Comparison of ENCODE assay signal across 14 cellular contexts in the genomic region with DNA sequence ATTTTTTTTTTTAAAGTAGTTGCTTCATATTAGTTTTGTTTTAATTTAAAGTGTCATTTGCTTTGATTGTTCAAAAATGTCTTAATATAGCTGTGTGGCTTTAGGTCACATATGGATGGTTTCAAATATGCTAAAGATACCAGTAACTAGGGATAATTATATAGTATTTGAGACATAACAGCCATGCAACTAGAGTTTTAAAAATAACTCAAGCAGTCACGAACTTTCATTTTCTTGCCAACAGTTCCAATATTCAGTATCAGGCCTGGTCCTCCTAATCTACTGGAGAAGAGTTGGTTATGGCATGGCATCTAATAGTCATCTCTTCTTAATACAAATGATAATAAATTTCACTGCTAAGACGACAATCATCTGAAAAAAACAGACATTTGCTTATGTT. TPM values are rescaled to one million over a fixed set of nuclear protein-coding genes. Genes with fewer than 3 reads are reported as not detected.
DNase-seq lines count a peak whose midpoint lies in the region; ATAC-seq and TF ChIP-seq lines count a peak whose summit lies in the region.
"Had no signal": no experiment of that assay in that cellular context is flagged by ENCODE, and none has a peak within 500 bp of the region (broad histone marks: within the 10 kb centered on the region; RNA-seq: fewer than 3 reads in every experiment).

No MANE protein-coding gene starts in this region.

- H3K36me3 Mint-ChIP-seq in activated naive CD4-positive, alpha-beta T cell treated with anti-CD3 and anti-CD28 coated beads for 36 hours (ENCODE audit: low read depth), result peaks cover 5% of the 10 kb centered on the region

- no peak for TF ChIP-seq RAD21 in liver (IDR thresholded peaks at IDR 0.05)

- intact Hi-C loops in breast epithelium (cut with DNase I; ENCODE audit: low total_unique reads), result no loop called here
- intact Hi-C loops in activated naive CD4-positive, alpha-beta T cell treated with anti-CD3 and anti-CD28 coated beads for 36 hours (cut with micrococcal nuclease), result loop anchor here (5.0 kb wide), 3 partner anchors 48 to 163 kb away; partner anchors contain the start of genes TRIM62 and ZNF362

- H3K27ac Mint-ChIP-seq in activated naive CD4-positive, alpha-beta T cell treated with anti-CD3 and anti-CD28 coated beads for 36 hours, result no peak overlapping the region
- H3K27ac Mint-ChIP-seq: activated T-cell treated with anti-CD3 and anti-CD28 coated beads, Interleukin-2, amount 50 U/mL, for 24 hours; CD4-positive, alpha-beta memory T cell had no signal

- H3K9me3 Mint-ChIP-seq in activated naive CD4-positive, alpha-beta T cell treated with anti-CD3 and anti-CD28 coated beads for 36 hours, result no peaks in the 10 kb centered on the region
- H3K9me3 Mint-ChIP-seq: activated T-cell treated with anti-CD3 and anti-CD28 coated beads, Interleukin-2, amount 50 U/mL, for 24 hours; CD4-positive, alpha-beta memory T cell had no signal

- 0 out of 2 replicates have a peak overlapping the region, but pooled peaks have one; percentile 9 for H3K27ac ChIP-seq in Karpas-422 (ENCODE audit: low read length)
- H3K27ac ChIP-seq in breast epithelium, result peak overlapping the region; percentile 98 to 100
- H3K27ac ChIP-seq in liver (ENCODE audit: low read depth in 1 of 2, low read length in 2 of 2), result peak overlapping the region; percentile 97 to 99
- peak overlapping the region; percentile 96 for H3K27ac ChIP-seq in substantia nigra (ENCODE audit: low read depth, low read length, poor library complexity, severe bottlenecking)

- H3K4me1 ChIP-seq in Karpas-422 (ENCODE audit: low read length) (peaks cover 38% of the 10 kb centered on the region), breast epithelium (peaks cover 13 to 59% of the 10 kb centered on the region in 2 donors), liver (ENCODE audit: control insufficient read depth in 4 of 4, insufficient read depth in 4 of 4, low read length in 3 of 4) (peaks cover 23 to 82% (median 61%) of the 10 kb centered on the region in 4 donors)

- H3K27me3 ChIP-seq in Karpas-422 (ENCODE audit: low read length) (no peaks in the 10 kb centered on the region), breast epithelium (no peaks in the 10 kb centered on the region), liver (ENCODE audit: control insufficient read depth in 4 of 4, insufficient read depth in 4 of 4, low read length in 3 of 4) (no peaks in the 10 kb centered on the region)
- H3K27me3 ChIP-seq: body of pancreas had no signal

- H2AFZ ChIP-seq in Karpas-422 (ENCODE audit: low read length), result no peak overlapping the region

- H3K36me3 ChIP-seq in Karpas-422 (ENCODE audit: insufficient read depth, low read length) (peaks cover 10% of the 10 kb centered on the region), breast epithelium (no peaks in the 10 kb centered on the region), liver (ENCODE audit: control insufficient read depth in 4 of 4, insufficient read depth in 3 of 4, low read depth in 1 of 4, low read length in 3 of 4) (no peaks in the 10 kb centered on the region)

- H3K9ac ChIP-seq in Karpas-422 (ENCODE audit: low read length), result no peak overlapping the region
- no peak overlapping the region for H3K9ac ChIP-seq in liver (ENCODE audit: low read depth in 1 of 2, low read length in 2 of 2)

- H3K27me3 Mint-ChIP-seq in activated naive CD4-positive, alpha-beta T cell treated with anti-CD3 and anti-CD28 coated beads for 36 hours (ENCODE audit: low read depth), result no peaks in the 10 kb centered on the region
- H3K27me3 Mint-ChIP-seq: activated T-cell treated with anti-CD3 and anti-CD28 coated beads, Interleukin-2, amount 50 U/mL, for 24 hours; CD4-positive, alpha-beta memory T cell had no signal

- H3K9me3 ChIP-seq in Karpas-422 (ENCODE audit: low read length) (no peaks in the 10 kb centered on the region), breast epithelium (no peaks in the 10 kb centered on the region), liver (ENCODE audit: control insufficient read depth in 4 of 4, low read length in 3 of 4) (no peaks in the 10 kb centered on the region)
- H3K9me3 ChIP-seq: body of pancreas had no signal

- peak overlapping the region; percentile 93 for H3K4me2 ChIP-seq in Karpas-422 (ENCODE audit: low read depth, low read length, poor library complexity, severe bottlenecking)

- DNase-seq in Karpas-422 (no peak), breast epithelium (ENCODE audit: low spot score in 2 of 2) (no peak), substantia nigra (lab: John Stamatoyannopoulos, UW) (no peak)
- no peak for DNase-seq in activated naive CD4-positive, alpha-beta T cell treated with anti-CD3 and anti-CD28 coated beads for 36 hours
- DNase-seq in stimulated activated CD4-positive, alpha-beta T cell treated with anti-CD3 and anti-CD28 coated beads, Interleukin-4, amount 100 ng/mL, for 24 hours, result no peak
- DNase-seq: activated T-cell treated with anti-CD3 and anti-CD28 coated beads, Interleukin-2, amount 50 U/mL, for 24 hours; body of pancreas; CD4-positive, alpha-beta memory T cell; left colon; NCI-H446 had no signal

- H3K4me1 Mint-ChIP-seq in activated naive CD4-positive, alpha-beta T cell treated with anti-CD3 and anti-CD28 coated beads for 36 hours (ENCODE audit: low read depth), result peaks cover 47% of the 10 kb centered on the region

- no peak overlapping the region for H3K4me3 Mint-ChIP-seq in activated naive CD4-positive, alpha-beta T cell treated with anti-CD3 and anti-CD28 coated beads for 36 hours
- H3K4me3 Mint-ChIP-seq: activated T-cell treated with anti-CD3 and anti-CD28 coated beads, Interleukin-2, amount 50 U/mL, for 24 hours; CD4-positive, alpha-beta memory T cell had no signal

- no peak for TF ChIP-seq POLR2A in breast epithelium (IDR thresholded peaks at IDR 0.05)

- WGBS in liver, result 50% methylated on average over 2 of the region's 2 CpGs

- H3K4me3 ChIP-seq in Karpas-422 (ENCODE audit: low read length) (no peak overlapping the region), breast epithelium (peak overlapping the region in 1 of 3 donors; percentile 100), liver (ENCODE audit: low read depth in 1 of 3, low read length in 3 of 3) (no peak overlapping the region)
- H3K4me3 ChIP-seq: body of pancreas had no signal

- TF ChIP-seq CTCF in breast epithelium (IDR thresholded peaks at IDR 0.05) (no peak), liver (IDR thresholded peaks at IDR 0.05; ENCODE audit: low read depth, low read length, missing input control) (no peak)

- peaks cover 7% of the 10 kb centered on the region; the same call in 1 of the 2 replicates for H4K20me1 ChIP-seq in Karpas-422 (ENCODE audit: insufficient read depth, low read depth, low read length)

- peaks cover 93% of the 10 kb centered on the region for H3K79me2 ChIP-seq in Karpas-422 (ENCODE audit: low read length)

- CTCF ChIA-PET in activated naive CD4-positive, alpha-beta T cell treated with anti-CD3 and anti-CD28 coated beads for 36 hours (lab: Charles Lee), result no interaction called here

- ATAC-seq in HG02763 (IDR thresholded peaks at IDR 0.05; ENCODE audit: unreplicated experiment) (no peak), GM21528 (IDR thresholded peaks at IDR 0.05; ENCODE audit: low FRiP score, unreplicated experiment) (no peak)
- ATAC-seq: body of pancreas, left colon had no signal

- no peaks in the 10 kb centered on the region for H3K9me2 ChIP-seq in Karpas-422 (replicated peaks; ENCODE audit: insufficient read depth, low read length)

TF ChIP-seq in liver, 16 proteins besides CTCF, POLR2A, EP300 and RAD21:
- TF ChIP-seq NR2F2 (IDR thresholded peaks at IDR 0.05) (no peak), HNF4A (conservative IDR thresholded peaks at IDR 0.05) (no peak), RXRA (IDR thresholded peaks at IDR 0.05) (no peak), ZBTB33 (IDR thresholded peaks at IDR 0.05) (no peak), HNF4G (IDR thresholded peaks at IDR 0.05) (no peak), GABPA (IDR thresholded peaks at IDR 0.05 in 1 of 2, conservative IDR thresholded peaks at IDR 0.05 in 1 of 2) (no peak), JUND (IDR thresholded peaks at IDR 0.05) (no peak), EGR1 (IDR thresholded peaks at IDR 0.05; ENCODE audit: low read depth in 2 of 2) (no peak), YY1 (IDR thresholded peaks at IDR 0.05) (no peak)
- TF ChIP-seq, protein P1, sequence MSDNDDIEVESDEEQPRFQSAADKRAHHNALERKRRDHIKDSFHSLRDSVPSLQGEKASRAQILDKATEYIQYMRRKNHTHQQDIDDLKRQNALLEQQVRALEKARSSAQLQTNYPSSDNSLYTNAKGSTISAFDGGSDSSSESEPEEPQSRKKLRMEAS (IDR thresholded peaks at IDR 0.05), result no peak

RNA-seq across cellular contexts. Expression of gene A3GALT2, which starts 24.0 kb away (rescaled TPM):
- total RNA-seq in Karpas-422 (2014; rRNA removed; shearing (Covaris generic); ENCODE audit: low replicate concordance), result 0.47 TPM in 1 of 2 replicates, not detected in the other
- not detected for total RNA-seq in breast epithelium
- not detected for total RNA-seq in liver
- not detected for polyA plus RNA-seq in liver
- not detected for total RNA-seq in activated naive CD4-positive, alpha-beta T cell treated with anti-CD3 and anti-CD28 coated beads for 36 hours
- total RNA-seq: body of pancreas; CD4-positive, alpha-beta memory T cell; left colon; renal cortical epithelial cell had no signal
- polyA plus RNA-seq: CD4-positive, alpha-beta memory T cell had no signal

Comparison
In these comparisons a context has a peak if more than half of its experiments do, and no peak if none do; other contexts are left out.
1. H3K27ac ChIP-seq: peak in every context shown above with its lines; median percentile 99 in breast epithelium; 98 in liver; 96 in substantia nigra; 9 in Karpas-422.